ENCODE assay signal across 37 cellular contexts in the genomic region with DNA sequence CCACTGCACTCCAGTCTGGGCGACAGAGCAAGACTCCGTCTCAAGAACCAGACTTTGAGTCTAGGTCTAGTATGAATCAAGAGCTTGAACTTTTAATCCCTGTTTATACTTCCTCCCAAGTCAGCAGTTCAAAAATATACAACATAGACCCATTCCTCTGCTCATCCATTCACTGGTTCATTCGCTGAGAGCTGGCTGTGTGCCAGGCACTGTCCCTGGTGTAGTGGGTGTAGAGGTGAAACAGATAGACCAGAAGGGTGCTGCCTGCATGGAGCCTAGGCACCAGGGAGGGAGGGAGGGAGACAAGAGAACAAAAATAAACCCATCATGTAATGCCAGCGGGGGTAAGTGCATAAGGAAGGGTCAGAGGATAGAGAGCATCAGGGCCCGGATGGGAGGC. TPM values are rescaled to one million over a fixed set of nuclear protein-coding genes. Genes with fewer than 3 reads are reported as not detected.
"Had no signal": no experiment of that assay in that cellular context is flagged by ENCODE, and none has a peak within 500 bp of the region (broad histone marks: within the 10 kb centered on the region; RNA-seq: fewer than 3 reads in every experiment).

No MANE protein-coding gene starts in this region.

- H3K4me3 Mint-ChIP-seq: activated B cell treated with CpG ODN at 0.5 μM for 24 hours; activated CD4-positive, alpha-beta memory T cell treated with anti-CD3 and anti-CD28 coated beads for 36 hours; activated CD4-positive, alpha-beta T cell treated with anti-CD3 and anti-CD28 coated beads, Interleukin-2, amount 10 ng/mL, durations not matched to agents 24 days and 14 days; activated CD8-positive, alpha-beta T cell treated with anti-CD3 and anti-CD28 coated beads for 36 hours; activated naive CD4-positive, alpha-beta T cell treated with anti-CD3 and anti-CD28 coated beads for 36 hours; activated naive CD8-positive, alpha-beta T cell treated with anti-CD3 and anti-CD28 coated beads for 36 hours; activated T-cell treated with anti-CD3 and anti-CD28 coated beads, Interleukin-2, amount 50 U/mL, for 4 hours; activated T-cell treated with anti-CD3 and anti-CD28 coated beads, Interleukin-2, amount 50 U/mL, for 72 hours; activated T-helper 1 cell treated with anti-CD3 and anti-CD28 coated beads, Interleukin-12 subunit alpha, Interleukin-12 subunit beta, Interleukin-2, Interleukin-4 antibody, amounts not matched to agents 30 ng/mL and 10 ng/mL and 1 ng/mL, durations not matched to agents 14 hours and 24 hours and 36 hours; activated T-helper 17 cell treated with anti-CD3 and anti-CD28 coated beads, Interleukin-2, amount 50 U/mL, for 72 hours; central memory CD8-positive, alpha-beta T cell; T-helper 1 cell treated with Interleukin-12 subunit alpha and Interleukin-12 subunit beta and Interleukin-4 antibody, amounts not matched to agents 30 μg/mL and 1 μg/mL, for 36 hours; T-helper 2 cell treated with Interferon-gamma antibody and Interleukin-4, amounts not matched to agents 5 μg/mL and 100 μg/mL, for 36 hours had no signal

- H3K27me3 Mint-ChIP-seq: activated B cell treated with CpG ODN at 0.5 μM for 24 hours; activated CD4-positive, alpha-beta memory T cell treated with anti-CD3 and anti-CD28 coated beads for 36 hours; activated CD4-positive, alpha-beta T cell treated with anti-CD3 and anti-CD28 coated beads, Interleukin-2, amount 10 ng/mL, durations not matched to agents 24 days and 14 days; activated CD8-positive, alpha-beta T cell treated with anti-CD3 and anti-CD28 coated beads for 36 hours; activated naive CD8-positive, alpha-beta T cell treated with anti-CD3 and anti-CD28 coated beads for 36 hours; activated T-helper 17 cell treated with anti-CD3 and anti-CD28 coated beads, Interleukin-2, amount 50 U/mL, for 72 hours; central memory CD8-positive, alpha-beta T cell had no signal

- ATAC-seq: activated CD8-positive, alpha-beta T cell treated with anti-CD3 and anti-CD28 coated beads for 36 hours; activated naive CD4-positive, alpha-beta T cell treated with anti-CD3 and anti-CD28 coated beads, Interleukin-2, amount 50 U/mL, for 72 hours; activated T-cell treated with anti-CD3 and anti-CD28 coated beads, Interleukin-2, amount 50 U/mL, for 4 hours; activated T-cell treated with anti-CD3 and anti-CD28 coated beads, Interleukin-2, amount 50 U/mL, for 72 hours; activated T-helper 17 cell treated with anti-CD3 and anti-CD28 coated beads, Interleukin-2, amount 50 U/mL, for 72 hours; body of pancreas had no signal

- H3K27ac ChIP-seq: adrenal gland, body of pancreas, brain microvascular endothelial cell, breast epithelium, VCaP had no signal

- H3K36me3 Mint-ChIP-seq: activated CD4-positive, alpha-beta memory T cell treated with anti-CD3 and anti-CD28 coated beads for 36 hours; activated naive CD4-positive, alpha-beta T cell treated with anti-CD3 and anti-CD28 coated beads, Interleukin-2, amount 50 U/mL, for 72 hours; activated naive CD8-positive, alpha-beta T cell treated with anti-CD3 and anti-CD28 coated beads for 36 hours had no signal

- DNase-seq: activated B cell treated with CpG ODN at 0.5 μM for 24 hours; activated CD4-positive, alpha-beta memory T cell treated with anti-CD3 and anti-CD28 coated beads for 36 hours; activated CD4-positive, alpha-beta T cell treated with anti-CD3 and anti-CD28 coated beads for 4 hours; activated CD4-positive, alpha-beta T cell treated with anti-CD3 and anti-CD28 coated beads, Interleukin-2, amount 10 ng/mL, durations not matched to agents 24 days and 14 days; activated CD4-positive, alpha-beta T cell treated with anti-CD3 and anti-CD28 coated beads, Interleukin-2, amount 50 U/mL, for 1 hour; activated CD4-positive, alpha-beta T cell treated with anti-CD3 and anti-CD28 coated beads, Interleukin-2, amount 50 U/mL, for 4 hours; activated CD4-positive, CD25-positive, alpha-beta regulatory T cell treated with anti-CD3 and anti-CD28 coated beads, Interleukin-2, amount 50 U/mL, for 72 hours; activated CD8-positive, alpha-beta memory T cell treated with anti-CD3 and anti-CD28 coated beads, Interleukin-2, amount 50 U/mL, for 4 hours; activated CD8-positive, alpha-beta T cell treated with anti-CD3 and anti-CD28 coated beads for 36 hours; activated effector memory CD4-positive, alpha-beta T cell treated with anti-CD3 and anti-CD28 coated beads, Interleukin-2, amount 50 U/mL, for 16 hours; activated gamma-delta T cell treated with Interleukin-2 at 50 U/mL for 16 hours; activated naive CD4-positive, alpha-beta T cell; activated naive CD4-positive, alpha-beta T cell treated with anti-CD3 and anti-CD28 coated beads for 36 hours; activated naive CD4-positive, alpha-beta T cell treated with anti-CD3 and anti-CD28 coated beads, Interleukin-2, amount 50 U/mL, for 16 hours; activated naive CD8-positive, alpha-beta T cell treated with anti-CD3 and anti-CD28 coated beads for 36 hours; activated T-cell treated with anti-CD3 and anti-CD28 coated beads for 4 hours; activated T-cell treated with anti-CD3 and anti-CD28 coated beads, Interleukin-2, amount 50 U/mL, for 1 hour; activated T-cell treated with anti-CD3 and anti-CD28 coated beads, Interleukin-2, amount 50 U/mL, for 4 hours; activated T-cell treated with anti-CD3 and anti-CD28 coated beads, Interleukin-2, amount 50 U/mL, for 72 hours; adrenal gland; amniotic stem cell; aorta; body of pancreas; brain microvascular endothelial cell; caudate nucleus; T-helper 1 cell; T-helper 2 cell; T-helper 9 cell had no signal

- H3K27ac Mint-ChIP-seq: activated B cell treated with CpG ODN at 0.5 μM for 24 hours; activated CD4-positive, alpha-beta memory T cell treated with anti-CD3 and anti-CD28 coated beads for 36 hours; activated CD4-positive, alpha-beta T cell treated with anti-CD3 and anti-CD28 coated beads, Interleukin-2, amount 10 ng/mL, durations not matched to agents 24 days and 14 days; activated CD8-positive, alpha-beta T cell treated with anti-CD3 and anti-CD28 coated beads for 36 hours; activated naive CD4-positive, alpha-beta T cell treated with anti-CD3 and anti-CD28 coated beads for 36 hours; activated naive CD4-positive, alpha-beta T cell treated with anti-CD3 and anti-CD28 coated beads, Interleukin-2, amount 50 U/mL, for 72 hours; activated T-cell treated with anti-CD3 and anti-CD28 coated beads, Interleukin-2, amount 50 U/mL, for 72 hours; activated T-helper 1 cell treated with anti-CD3 and anti-CD28 coated beads, Interleukin-12 subunit alpha, Interleukin-12 subunit beta, Interleukin-2, Interleukin-4 antibody, amounts not matched to agents 30 ng/mL and 10 ng/mL and 1 ng/mL, durations not matched to agents 14 hours and 24 hours and 36 hours; activated T-helper 17 cell treated with anti-CD3 and anti-CD28 coated beads, Interleukin-2, amount 50 U/mL, for 72 hours; T-helper 1 cell treated with Interleukin-12 subunit alpha and Interleukin-12 subunit beta and Interleukin-4 antibody, amounts not matched to agents 30 μg/mL and 1 μg/mL, for 36 hours; T-helper 2 cell treated with Interferon-gamma antibody and Interleukin-4, amounts not matched to agents 5 μg/mL and 100 μg/mL, for 36 hours had no signal

- H3K36me3 ChIP-seq: adrenal gland, brain microvascular endothelial cell, breast epithelium had no signal

- H3K9me3 Mint-ChIP-seq: activated CD4-positive, alpha-beta T cell treated with anti-CD3 and anti-CD28 coated beads, Interleukin-2, amount 10 ng/mL, durations not matched to agents 24 days and 14 days; activated T-cell treated with anti-CD3 and anti-CD28 coated beads, Interleukin-2, amount 50 U/mL, for 4 hours had no signal

- H3K4me1 Mint-ChIP-seq: activated B cell treated with CpG ODN at 0.5 μM for 24 hours; activated CD4-positive, alpha-beta T cell treated with anti-CD3 and anti-CD28 coated beads, Interleukin-2, amount 10 ng/mL, durations not matched to agents 24 days and 14 days; activated naive CD8-positive, alpha-beta T cell treated with anti-CD3 and anti-CD28 coated beads for 36 hours; activated T-helper 17 cell treated with anti-CD3 and anti-CD28 coated beads, Interleukin-2, amount 50 U/mL, for 72 hours; central memory CD8-positive, alpha-beta T cell had no signal

- H3K9me3 ChIP-seq: adrenal gland, body of pancreas had no signal

- H3K27me3 ChIP-seq: adrenal gland, body of pancreas, brain microvascular endothelial cell, breast epithelium had no signal

- H3K4me3 ChIP-seq: adrenal gland, body of pancreas, breast epithelium had no signal

- H3K4me1 ChIP-seq: adrenal gland, body of pancreas, breast epithelium had no signal

RNA-seq across cellular contexts. Expression of gene SEC16B, which starts 25.5 kb away (rescaled TPM):
- total RNA-seq: activated B cell treated with CpG ODN at 0.5 μM for 24 hours; activated CD4-positive, alpha-beta memory T cell treated with anti-CD3 and anti-CD28 coated beads for 36 hours; activated CD4-positive, alpha-beta T cell treated with anti-CD3 and anti-CD28 coated beads, Interleukin-2, amount 10 ng/mL, durations not matched to agents 24 days and 14 days; activated CD8-positive, alpha-beta memory T cell treated with anti-CD3 and anti-CD28 coated beads for 36 hours; activated CD8-positive, alpha-beta T cell treated with anti-CD3 and anti-CD28 coated beads for 36 hours; activated naive CD4-positive, alpha-beta T cell treated with anti-CD3 and anti-CD28 coated beads for 36 hours; activated naive CD4-positive, alpha-beta T cell treated with anti-CD3 and anti-CD28 coated beads, Interleukin-2, amount 50 U/mL, for 72 hours; activated naive CD8-positive, alpha-beta T cell treated with anti-CD3 and anti-CD28 coated beads for 36 hours; activated T-cell treated with anti-CD3 and anti-CD28 coated beads, Interleukin-2, amount 50 U/mL, for 4 hours; activated T-cell treated with anti-CD3 and anti-CD28 coated beads, Interleukin-2, amount 50 U/mL, for 72 hours; activated T-helper 1 cell treated with anti-CD3 and anti-CD28 coated beads, Interleukin-12 subunit alpha, Interleukin-12 subunit beta, Interleukin-2, Interleukin-4 antibody, amounts not matched to agents 30 ng/mL and 10 ng/mL and 1 ng/mL, durations not matched to agents 14 hours and 24 hours and 36 hours; activated T-helper 17 cell treated with anti-CD3 and anti-CD28 coated beads, Interleukin-2, amount 50 U/mL, for 72 hours had no signal
